21 cellular contexts compared by ENCODE assay signal in genomic region chr2:236194786-236195185, GRCh38. TPM values are rescaled to one million over a fixed set of nuclear protein-coding genes. Genes with fewer than 3 reads are reported as not detected.
"Had no signal": no experiment of that assay in that cellular context is flagged by ENCODE, and none has a peak within 500 bp of the region (broad histone marks: within the 10 kb centered on the region; RNA-seq: fewer than 3 reads in every experiment).

No MANE protein-coding gene starts in this region.

- H3K4me3 Mint-ChIP-seq: IgD-negative memory B cell had no signal

- H3K27ac Mint-ChIP-seq: IgD-negative memory B cell had no signal

- H3K27me3 Mint-ChIP-seq: IgD-negative memory B cell had no signal

- H3K4me2 ChIP-seq: KMS-11, SK-N-SH had no signal

- H3K4me1 Mint-ChIP-seq: IgD-negative memory B cell had no signal

- H3K27ac ChIP-seq: KMS-11, RWPE1 had no signal

- H3K9me3 ChIP-seq: SK-N-SH had no signal

- DNase-seq: Kasumi-1, MM.1S, NCI-H1092 treated with DMSO at 0.1 percent for 48 hours, NCI-H1436, NCI-H187, NCI-H2029, NCI-H2081 treated with DMSO at 0.1 percent for 48 hours, NCI-H2171, NCI-H226, NCI-H446, NCI-H510A, NCI-H524 treated with DMSO at 0.1 percent for 48 hours, NCI-H69, NCI-H774, SHP77, SK-N-SH had no signal

- H3K4me3 ChIP-seq: K562 had no signal

- ATAC-seq: K562, Panc1 had no signal

RNA-seq across cellular contexts. Expression of gene GBX2, which starts 26.6 kb away (rescaled TPM):
- polyA plus RNA-seq: IgD-negative memory B cell had no signal
